In genomic region chr2:15787535-15788457, GRCh38 we compare ENCODE assay signal across 31 cellular contexts.
"Had no signal": no experiment of that assay in that cellular context is flagged by ENCODE, and none has a peak within 500 bp of the region (broad histone marks: within the 10 kb centered on the region; RNA-seq: fewer than 3 reads in every experiment).

No MANE protein-coding gene starts in this region.

- H3K27me3 Mint-ChIP-seq: activated CD4-positive, alpha-beta memory T cell treated with anti-CD3 and anti-CD28 coated beads for 36 hours; activated CD4-positive, alpha-beta T cell treated with anti-CD3 and anti-CD28 coated beads, Interleukin-2, amount 10 ng/mL, durations not matched to agents 24 days and 14 days; activated CD8-positive, alpha-beta memory T cell treated with anti-CD3 and anti-CD28 coated beads, Interleukin-2, amount 10 ng/mL, durations not matched to agents 7 days and 5 days; activated naive CD8-positive, alpha-beta T cell treated with anti-CD3 and anti-CD28 coated beads for 36 hours; activated naive CD8-positive, alpha-beta T cell treated with anti-CD3 and anti-CD28 coated beads, Interleukin-2, amount 50 U/mL, for 24 hours; effector memory CD8-positive, alpha-beta T cell had no signal

- H3K27me3 ChIP-seq: body of pancreas, foreskin keratinocyte, gastrocnemius medialis had no signal

- FAIRE-seq: colon had no signal

- H3K4me1 Mint-ChIP-seq: activated CD4-positive, alpha-beta T cell treated with anti-CD3 and anti-CD28 coated beads for 36 hours; activated CD4-positive, alpha-beta T cell treated with anti-CD3 and anti-CD28 coated beads, Interleukin-2, amount 10 ng/mL, durations not matched to agents 24 days and 14 days; activated CD8-positive, alpha-beta memory T cell treated with anti-CD3 and anti-CD28 coated beads, Interleukin-2, amount 10 ng/mL, durations not matched to agents 7 days and 5 days; activated naive CD4-positive, alpha-beta T cell treated with anti-CD3 and anti-CD28 coated beads, Interleukin-2, amount 50 U/mL, for 24 hours; activated naive CD8-positive, alpha-beta T cell treated with anti-CD3 and anti-CD28 coated beads for 36 hours; activated naive CD8-positive, alpha-beta T cell treated with anti-CD3 and anti-CD28 coated beads, Interleukin-2, amount 50 U/mL, for 24 hours had no signal

- H3K9me3 Mint-ChIP-seq: activated CD4-positive, alpha-beta memory T cell treated with anti-CD3 and anti-CD28 coated beads for 36 hours; activated CD4-positive, alpha-beta T cell treated with anti-CD3 and anti-CD28 coated beads, Interleukin-2, amount 10 ng/mL, durations not matched to agents 24 days and 14 days; activated naive CD4-positive, alpha-beta T cell treated with anti-CD3 and anti-CD28 coated beads for 36 hours; activated naive CD4-positive, alpha-beta T cell treated with anti-CD3 and anti-CD28 coated beads, Interleukin-2, amount 50 U/mL, for 24 hours; activated naive CD8-positive, alpha-beta T cell treated with anti-CD3 and anti-CD28 coated beads for 36 hours; activated naive CD8-positive, alpha-beta T cell treated with anti-CD3 and anti-CD28 coated beads, Interleukin-2, amount 50 U/mL, for 24 hours; activated T-helper 1 cell treated with anti-CD3 and anti-CD28 coated beads, Interleukin-12 subunit alpha, Interleukin-12 subunit beta, Interleukin-2, Interleukin-4 antibody, amounts not matched to agents 30 ng/mL and 10 ng/mL and 1 ng/mL, durations not matched to agents 14 hours and 24 hours and 36 hours; activated T-helper 2 cell treated with anti-CD3 and anti-CD28 coated beads, Interferon-gamma antibody, Interleukin-2, Interleukin-4, amounts not matched to agents 10 μg/mL and 5 μg/mL and 100 μg/mL, durations not matched to agents 14 hours and 24 hours and 36 hours had no signal

- H3K4me3 Mint-ChIP-seq: activated CD4-positive, alpha-beta memory T cell treated with anti-CD3 and anti-CD28 coated beads for 36 hours; activated CD4-positive, alpha-beta T cell treated with anti-CD3 and anti-CD28 coated beads for 36 hours; activated CD4-positive, alpha-beta T cell treated with anti-CD3 and anti-CD28 coated beads, Interleukin-2, amount 10 ng/mL, durations not matched to agents 24 days and 14 days; activated CD8-positive, alpha-beta memory T cell treated with anti-CD3 and anti-CD28 coated beads, Interleukin-2, amount 10 ng/mL, durations not matched to agents 7 days and 5 days; activated CD8-positive, alpha-beta T cell treated with anti-CD3 and anti-CD28 coated beads, Interleukin-2, amount 10 ng/mL, durations not matched to agents 7 days and 5 days; activated naive CD4-positive, alpha-beta T cell treated with anti-CD3 and anti-CD28 coated beads for 36 hours; activated naive CD4-positive, alpha-beta T cell treated with anti-CD3 and anti-CD28 coated beads, Interleukin-2, amount 50 U/mL, for 24 hours; activated naive CD8-positive, alpha-beta T cell treated with anti-CD3 and anti-CD28 coated beads for 36 hours; activated naive CD8-positive, alpha-beta T cell treated with anti-CD3 and anti-CD28 coated beads, Interleukin-2, amount 50 U/mL, for 24 hours; activated T-helper 1 cell treated with anti-CD3 and anti-CD28 coated beads, Interleukin-12 subunit alpha, Interleukin-12 subunit beta, Interleukin-2, Interleukin-4 antibody, amounts not matched to agents 30 ng/mL and 10 ng/mL and 1 ng/mL, durations not matched to agents 14 hours and 24 hours and 36 hours; effector memory CD8-positive, alpha-beta T cell had no signal

- H3K9me3 ChIP-seq: adrenal gland, body of pancreas, esophagus muscularis mucosa, gastrocnemius medialis had no signal

- H3K36me3 Mint-ChIP-seq: activated CD4-positive, alpha-beta memory T cell treated with anti-CD3 and anti-CD28 coated beads for 36 hours; activated CD8-positive, alpha-beta memory T cell treated with anti-CD3 and anti-CD28 coated beads, Interleukin-2, amount 10 ng/mL, durations not matched to agents 7 days and 5 days; activated naive CD4-positive, alpha-beta T cell treated with anti-CD3 and anti-CD28 coated beads, Interleukin-2, amount 50 U/mL, for 24 hours; activated naive CD8-positive, alpha-beta T cell treated with anti-CD3 and anti-CD28 coated beads for 36 hours had no signal

- H3K4me3 ChIP-seq: adrenal gland, body of pancreas, esophagus muscularis mucosa, gastrocnemius medialis had no signal

- ATAC-seq: activated CD4-positive, alpha-beta T cell treated with anti-CD3 and anti-CD28 coated beads for 36 hours; activated CD8-positive, alpha-beta memory T cell treated with anti-CD3 and anti-CD28 coated beads, Interleukin-2, amount 10 ng/mL, durations not matched to agents 7 days and 5 days; activated CD8-positive, alpha-beta T cell treated with anti-CD3 and anti-CD28 coated beads, Interleukin-2, amount 10 ng/mL, durations not matched to agents 7 days and 5 days; activated naive CD8-positive, alpha-beta T cell treated with anti-CD3 and anti-CD28 coated beads, Interleukin-2, amount 50 U/mL, for 24 hours; body of pancreas; effector memory CD8-positive, alpha-beta T cell; foreskin keratinocyte; gastrocnemius medialis had no signal

- H3K4me1 ChIP-seq: adrenal gland, body of pancreas, esophagus muscularis mucosa, foreskin keratinocyte, gastrocnemius medialis had no signal

- H3K36me3 ChIP-seq: adrenal gland, esophagus muscularis mucosa, gastrocnemius medialis had no signal

- H3K27ac ChIP-seq: adrenal gland, body of pancreas, esophagus muscularis mucosa, foreskin keratinocyte, gastrocnemius medialis had no signal

- H3K27ac Mint-ChIP-seq: activated CD4-positive, alpha-beta memory T cell treated with anti-CD3 and anti-CD28 coated beads for 36 hours; activated CD4-positive, alpha-beta T cell treated with anti-CD3 and anti-CD28 coated beads for 36 hours; activated CD4-positive, alpha-beta T cell treated with anti-CD3 and anti-CD28 coated beads, Interleukin-2, amount 10 ng/mL, durations not matched to agents 24 days and 14 days; activated CD8-positive, alpha-beta memory T cell treated with anti-CD3 and anti-CD28 coated beads, Interleukin-2, amount 10 ng/mL, durations not matched to agents 7 days and 5 days; activated CD8-positive, alpha-beta T cell treated with anti-CD3 and anti-CD28 coated beads, Interleukin-2, amount 10 ng/mL, durations not matched to agents 7 days and 5 days; activated naive CD4-positive, alpha-beta T cell treated with anti-CD3 and anti-CD28 coated beads for 36 hours; activated naive CD4-positive, alpha-beta T cell treated with anti-CD3 and anti-CD28 coated beads, Interleukin-2, amount 50 U/mL, for 24 hours; activated naive CD8-positive, alpha-beta T cell treated with anti-CD3 and anti-CD28 coated beads for 36 hours; activated naive CD8-positive, alpha-beta T cell treated with anti-CD3 and anti-CD28 coated beads, Interleukin-2, amount 50 U/mL, for 24 hours; activated T-helper 1 cell treated with anti-CD3 and anti-CD28 coated beads, Interleukin-12 subunit alpha, Interleukin-12 subunit beta, Interleukin-2, Interleukin-4 antibody, amounts not matched to agents 30 ng/mL and 10 ng/mL and 1 ng/mL, durations not matched to agents 14 hours and 24 hours and 36 hours; activated T-helper 2 cell treated with anti-CD3 and anti-CD28 coated beads, Interferon-gamma antibody, Interleukin-2, Interleukin-4, amounts not matched to agents 10 μg/mL and 5 μg/mL and 100 μg/mL, durations not matched to agents 14 hours and 24 hours and 36 hours; effector memory CD8-positive, alpha-beta T cell had no signal

- DNase-seq: activated CD4-positive, alpha-beta memory T cell treated with anti-CD3 and anti-CD28 coated beads for 36 hours; activated CD4-positive, alpha-beta T cell treated with anti-CD3 and anti-CD28 coated beads for 36 hours; activated CD4-positive, alpha-beta T cell treated with anti-CD3 and anti-CD28 coated beads, Interleukin-2, amount 10 ng/mL, durations not matched to agents 24 days and 14 days; activated CD4-positive, CD25-positive, alpha-beta regulatory T cell; activated CD4-positive, CD25-positive, alpha-beta regulatory T cell treated with anti-CD3 and anti-CD28 coated beads, Interleukin-2, amount 50 U/mL, for 72 hours; activated CD8-positive, alpha-beta memory T cell treated with anti-CD3 and anti-CD28 coated beads, Interleukin-2, amount 10 ng/mL, durations not matched to agents 7 days and 5 days; activated CD8-positive, alpha-beta memory T cell treated with anti-CD3 and anti-CD28 coated beads, Interleukin-2, amount 50 U/mL, for 4 hours; activated CD8-positive, alpha-beta T cell treated with anti-CD3 and anti-CD28 coated beads, Interleukin-2, amount 10 ng/mL, durations not matched to agents 7 days and 5 days; activated effector memory CD4-positive, alpha-beta T cell treated with anti-CD3 and anti-CD28 coated beads, Interleukin-2, amount 50 U/mL, for 16 hours; activated naive CD4-positive, alpha-beta T cell treated with anti-CD3 and anti-CD28 coated beads for 36 hours; activated naive CD8-positive, alpha-beta T cell treated with anti-CD3 and anti-CD28 coated beads for 36 hours; activated naive CD8-positive, alpha-beta T cell treated with anti-CD3 and anti-CD28 coated beads, Interleukin-2, amount 50 U/mL, for 24 hours; activated T-cell treated with anti-CD3 and anti-CD28 coated beads, Interleukin-2, amount 50 U/mL, for 1 hour; activated T-cell treated with anti-CD3 and anti-CD28 coated beads, Interleukin-2, amount 50 U/mL, for 48 hours; adrenal gland; amygdala; aorta; body of pancreas; caudate nucleus; cortex of kidney; effector CD4-positive, alpha-beta T cell; effector memory CD8-positive, alpha-beta T cell; erythroblast; foreskin keratinocyte; gastrocnemius medialis; T-helper 2 cell had no signal
